Comparison of ENCODE assay signal across 23 cellular contexts in the genomic region with DNA sequence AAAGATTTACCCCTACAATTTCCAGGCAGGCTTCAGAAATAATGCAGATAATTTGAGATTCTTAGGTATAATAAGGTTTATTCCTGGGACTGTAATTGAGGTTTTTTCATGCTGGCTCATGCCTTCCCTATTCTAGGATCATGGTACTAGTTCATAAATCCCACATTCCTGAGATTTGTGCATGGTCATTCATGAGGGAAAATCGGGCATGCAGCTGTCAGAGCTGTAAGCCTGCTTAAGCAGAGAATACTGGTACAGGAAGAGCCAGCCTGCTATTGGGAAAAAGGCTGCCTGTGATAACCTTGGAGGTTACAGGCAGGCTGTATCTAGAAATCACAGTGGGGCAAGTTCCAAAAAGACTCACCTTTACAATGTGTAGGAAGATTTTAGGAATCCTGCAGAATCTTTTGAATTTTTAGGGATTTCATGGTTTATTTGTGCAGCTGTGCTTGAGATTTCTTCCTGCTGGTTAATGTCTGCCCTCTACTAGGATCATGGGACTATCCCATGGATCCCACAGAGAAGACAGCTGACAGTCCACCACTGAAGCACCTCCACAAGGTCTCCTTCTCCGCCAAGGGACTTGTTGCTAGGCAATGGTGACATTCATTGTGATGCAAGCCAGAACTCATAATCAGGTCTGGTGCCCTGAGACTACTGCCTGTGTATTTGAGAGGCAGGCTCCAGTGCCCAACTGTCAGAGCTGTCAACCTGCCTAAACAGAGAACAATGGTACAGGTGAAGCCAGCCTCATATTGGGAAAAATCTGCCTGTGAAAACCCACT.
"Had no signal": no experiment of that assay in that cellular context is flagged by ENCODE, and none has a peak within 500 bp of the region (broad histone marks: within the 10 kb centered on the region; RNA-seq: fewer than 3 reads in every experiment).

No MANE protein-coding gene starts in this region.

- H3K9me3 ChIP-seq: lower lobe of right lung, pancreas, prostate gland, right lobe of liver, stomach, testis, thyroid gland, upper lobe of right lung had no signal

- H3K27me3 ChIP-seq: pancreas, right lobe of liver, stomach, testis, thyroid gland, upper lobe of right lung had no signal

- H3K27ac ChIP-seq: lower lobe of right lung, pancreas, prostate gland, right lobe of liver, skin epidermis, stomach, testis, thyroid gland, upper lobe of right lung had no signal

- H3K4me3 ChIP-seq: lower lobe of right lung, pancreas, prostate gland, right lobe of liver, skin epidermis, stomach, testis, thyroid gland, upper lobe of right lung had no signal

- DNase-seq: head of caudate nucleus; hippocampal formation; immature natural killer cell; kidney; lower lobe of right lung; mammary epithelial cell; mesenchymal stem cell; naive thymus-derived CD4-positive, alpha-beta T cell; pancreas; posterior cingulate gyrus; right lobe of liver; stimulated activated CD4-positive, alpha-beta T cell treated with anti-CD3 and anti-CD28 coated beads, Interleukin-12 subunit alpha, Interleukin-12 subunit beta, amount 100 ng/mL, for 4 hours; stimulated activated CD4-positive, alpha-beta T cell treated with anti-CD3 and anti-CD28 coated beads, Interleukin-15, amount 100 ng/mL, for 24 hours; stimulated activated CD4-positive, alpha-beta T cell treated with anti-CD3 and anti-CD28 coated beads, Interleukin-2, amount 100 ng/mL, for 24 hours; stimulated activated CD4-positive, alpha-beta T cell treated with anti-CD3 and anti-CD28 coated beads, Interleukin-4, amount 100 ng/mL, for 1 hour; stimulated activated naive B cell treated with anti-CD40 and anti-IgM and Interleukin-4, amounts not matched to agents 10 μg/mL and 1 μg/mL and 100 μg/mL, for 72 hours; stimulated activated naive CD8-positive, alpha-beta T cell treated with anti-CD3 and anti-CD28 coated beads, Interleukin-15, Interleukin-2, amounts not matched to agents 100 U/mL and 50 U/mL, for 24 hours; stomach; testis; thyroid gland; upper lobe of right lung had no signal

- H3K4me1 ChIP-seq: lower lobe of right lung, pancreas, prostate gland, right lobe of liver, stomach, testis, thyroid gland, upper lobe of right lung had no signal

- ATAC-seq: lower lobe of right lung; naive thymus-derived CD4-positive, alpha-beta T cell; pancreas; right lobe of liver; stimulated activated naive B cell treated with anti-CD40 and anti-IgM and Interleukin-4, amounts not matched to agents 10 μg/mL and 1 μg/mL and 100 μg/mL, for 72 hours; stimulated activated naive CD8-positive, alpha-beta T cell treated with anti-CD3 and anti-CD28 coated beads, Interleukin-15, Interleukin-2, amounts not matched to agents 100 U/mL and 50 U/mL, for 24 hours; upper lobe of right lung had no signal

- H3K36me3 ChIP-seq: lower lobe of right lung, pancreas, prostate gland, right lobe of liver, stomach, thyroid gland, upper lobe of right lung had no signal
